ENCODE assay signal across 23 cellular contexts in genomic region chr22:30930228-30930627, GRCh38. TPM values are rescaled to one million over a fixed set of nuclear protein-coding genes. Genes with fewer than 3 reads are reported as not detected.
DNase-seq lines count a peak whose midpoint lies in the region; ATAC-seq and TF ChIP-seq lines count a peak whose summit lies in the region.
"Had no signal": no experiment of that assay in that cellular context is flagged by ENCODE, and none has a peak within 500 bp of the region (broad histone marks: within the 10 kb centered on the region; RNA-seq: fewer than 3 reads in every experiment).

No MANE protein-coding gene starts in this region.

- H3K9me3 Mint-ChIP-seq in activated T-helper 17 cell treated with anti-CD3 and anti-CD28 coated beads, Interleukin-2, amount 50 U/mL, for 72 hours: no peaks in the 10 kb centered on the region
- H3K9me3 Mint-ChIP-seq: H9, HFFc6 had no signal

- H3K36me3 ChIP-seq in cardiac muscle cell: peaks cover 63% of the 10 kb centered on the region
- H3K36me3 ChIP-seq in ovary: no peaks in the 10 kb centered on the region

- H3K4me1 ChIP-seq in cardiac muscle cell (ENCODE audit: low read depth) (no peaks in the 10 kb centered on the region), ovary (ENCODE audit: insufficient read depth) (no peaks in the 10 kb centered on the region)
- H3K4me1 ChIP-seq: BE2C had no signal

- WGBS in ovary, 3 donors: 71 to 86% (median 77%) methylated on average over 3 of the region's 3 CpGs

- H3K27me3 ChIP-seq in cardiac muscle cell: no peaks in the 10 kb centered on the region
- H3K27me3 ChIP-seq in ovary: no peaks in the 10 kb centered on the region
- H3K27me3 ChIP-seq: BE2C had no signal

- H3K4me1 Mint-ChIP-seq in activated T-helper 17 cell treated with anti-CD3 and anti-CD28 coated beads, Interleukin-2, amount 50 U/mL, for 72 hours: peaks cover 5% of the 10 kb centered on the region
- H3K4me1 Mint-ChIP-seq: H9 had no signal

- TF ChIP-seq POLR2A in ovary (IDR thresholded peaks at IDR 0.05): no peak

- no peak for TF ChIP-seq CTCF in cardiac muscle cell (IDR thresholded peaks at IDR 0.05; ENCODE audit: low read depth, low read length)
- no peak for TF ChIP-seq CTCF in ovary (IDR thresholded peaks at IDR 0.05)

- peak overlapping the region; percentile 80 for H3K27ac Mint-ChIP-seq in activated T-helper 17 cell treated with anti-CD3 and anti-CD28 coated beads, Interleukin-2, amount 50 U/mL, for 72 hours
- H3K27ac Mint-ChIP-seq: HFFc6 had no signal

- H3K9me3 ChIP-seq in cardiac muscle cell (ENCODE audit: low read depth) (no peaks in the 10 kb centered on the region), ovary (no peaks in the 10 kb centered on the region)
- H3K9me3 ChIP-seq: BE2C had no signal

- H3K27ac ChIP-seq in cardiac muscle cell (peak overlapping the region; percentile 30), ovary (no peak overlapping the region)
- H3K27ac ChIP-seq: GM23248, KMS-11 had no signal

- TF ChIP-seq EP300 in ovary (IDR thresholded peaks at IDR 0.05): no peak

- no peak overlapping the region for H3K4me3 ChIP-seq in cardiac muscle cell
- no peak overlapping the region for H3K4me3 ChIP-seq in ovary
- H3K4me3 ChIP-seq: GM23248 had no signal

- no peaks in the 10 kb centered on the region for H3K27me3 Mint-ChIP-seq in activated T-helper 17 cell treated with anti-CD3 and anti-CD28 coated beads, Interleukin-2, amount 50 U/mL, for 72 hours

- no peak for DNase-seq in cardiac muscle cell (ENCODE audit: low read depth in 1 of 2, low spot score in 1 of 2)
- DNase-seq in left cardiac atrium: no peak
- peak; percentile 11 for DNase-seq in myocyte (ENCODE audit: low read depth)
- no peak for DNase-seq in ovary
- DNase-seq in stimulated activated naive CD4-positive, alpha-beta T cell (lab: John Stamatoyannopoulos, UW): no peak
- no peak for DNase-seq in glomerular visceral epithelial cell (ENCODE audit: extremely low spot score)
- DNase-seq: BE2C, Calu3, DMS153, GM23248, H9, HFFc6, IMR-90, NCI-H1694, NCI-H2081, NCI-H2171, NCI-H345, NCI-H524, NCI-H774, SIG-M5 had no signal

- no peak for ATAC-seq in left cardiac atrium
- no peak for ATAC-seq in activated T-helper 17 cell treated with anti-CD3 and anti-CD28 coated beads, Interleukin-2, amount 50 U/mL, for 72 hours (replicated peaks)
- ATAC-seq: Panc1 had no signal

- intact Hi-C loops in left cardiac atrium (cut with DNase I) (no loop called here), ovary (cut with DNase I) (no loop called here)

- H3K4me3 Mint-ChIP-seq in activated T-helper 17 cell treated with anti-CD3 and anti-CD28 coated beads, Interleukin-2, amount 50 U/mL, for 72 hours: no peak overlapping the region
- H3K4me3 Mint-ChIP-seq: H9, HFFc6 had no signal

- H3K36me3 Mint-ChIP-seq in activated T-helper 17 cell treated with anti-CD3 and anti-CD28 coated beads, Interleukin-2, amount 50 U/mL, for 72 hours (ENCODE audit: low read depth): peaks cover 92% of the 10 kb centered on the region

RNA-seq across cellular contexts. Expression of gene MORC2, which starts 38.3 kb away (rescaled TPM):
- total RNA-seq in cardiac muscle cell (28.8 and 30.3 TPM in 2 replicates), left cardiac atrium (10 to 100 TPM; 19.2 to 24.1 TPM), myocyte (16.4 and 18.3 TPM in 2 replicates), ovary (10 to 100 TPM; 13.0 to 30.5 (median 22.3) TPM)
- polyA plus RNA-seq in cardiac muscle cell (19.4 and 39.4 TPM in 2 replicates), ovary (10 to 100 TPM; 15.0 to 22.1 TPM)
- 10 to 100 TPM; 19.2 to 24.9 TPM for total RNA-seq in activated T-helper 17 cell treated with anti-CD3 and anti-CD28 coated beads, Interleukin-2, amount 50 U/mL, for 72 hours
- polyA plus RNA-seq in myocyte (2012): 24.4 TPM

RNA-seq across cellular contexts. Expression of gene TUG1, which starts 38.8 kb away (rescaled TPM):
- total RNA-seq in cardiac muscle cell: 54.9 and 85.5 TPM in 2 replicates
- polyA plus RNA-seq in cardiac muscle cell: 58.9 and 75.9 TPM in 2 replicates
- total RNA-seq in left cardiac atrium: 10 to 100 TPM; 37.7 to 51.3 TPM
- total RNA-seq in activated T-helper 17 cell treated with anti-CD3 and anti-CD28 coated beads, Interleukin-2, amount 50 U/mL, for 72 hours: 10 to 100 TPM; 45.1 to 49.0 TPM
- total RNA-seq in myocyte: 54.2 and 54.5 TPM in 2 replicates
- 35.6 TPM for polyA plus RNA-seq in myocyte (2012)
- 100 to 1,000 TPM in 1 of 7 donors, 10 to 100 TPM in 6; 71.8 to 101 (median 78.7) TPM for total RNA-seq in ovary
- polyA plus RNA-seq in ovary: 100 to 1,000 TPM in 1 of 2 donors, 10 to 100 TPM in 1; 44.9 to 114 TPM
